ENCODE assay signal across 24 cellular contexts in the genomic region with DNA sequence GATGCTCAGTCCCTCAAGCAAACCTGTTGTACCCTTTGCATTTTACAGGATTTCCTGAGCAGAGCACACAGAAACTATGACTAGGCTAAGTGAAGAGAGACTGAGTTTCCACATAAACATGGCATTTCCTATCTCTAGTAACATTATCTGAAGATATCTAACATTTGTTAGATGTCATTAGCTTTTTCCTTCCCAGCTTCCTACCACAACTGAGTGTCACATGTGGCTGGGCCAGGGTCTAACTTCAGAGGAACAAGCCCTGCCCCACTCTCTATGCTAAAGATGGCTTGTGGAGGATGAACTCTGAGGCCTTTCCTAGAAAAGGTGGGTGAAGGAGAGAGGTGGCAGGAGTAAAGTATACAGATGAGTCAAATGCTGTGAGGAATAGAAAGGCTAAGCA. TPM values are rescaled to one million over a fixed set of nuclear protein-coding genes. Genes with fewer than 3 reads are reported as not detected.
DNase-seq lines count a peak whose midpoint lies in the region; ATAC-seq and TF ChIP-seq lines count a peak whose summit lies in the region.
"Had no signal": no experiment of that assay in that cellular context is flagged by ENCODE, and none has a peak within 500 bp of the region (broad histone marks: within the 10 kb centered on the region; RNA-seq: fewer than 3 reads in every experiment).

No MANE protein-coding gene starts in this region.

- H3K4me3 Mint-ChIP-seq in T-helper 2 cell treated with Interferon-gamma antibody and Interleukin-4, amounts not matched to agents 5 μg/mL and 100 μg/mL, for 36 hours: peak overlapping the region; percentile 64
- H3K4me3 Mint-ChIP-seq in activated naive CD8-positive, alpha-beta T cell: peak overlapping the region; percentile 18
- no peak overlapping the region for H3K4me3 Mint-ChIP-seq in chondrocyte (ENCODE audit: unreplicated experiment)
- H3K4me3 Mint-ChIP-seq: CD14-positive monocyte had no signal

- no peaks in the 10 kb centered on the region for H3K36me3 Mint-ChIP-seq in T-helper 2 cell treated with Interferon-gamma antibody and Interleukin-4, amounts not matched to agents 5 μg/mL and 100 μg/mL, for 36 hours (ENCODE audit: low read depth)
- H3K36me3 Mint-ChIP-seq in activated naive CD8-positive, alpha-beta T cell: no peaks in the 10 kb centered on the region
- H3K36me3 Mint-ChIP-seq in chondrocyte (ENCODE audit: low read depth): peaks cover 2% of the 10 kb centered on the region

- no peaks in the 10 kb centered on the region for H3K27me3 Mint-ChIP-seq in T-helper 2 cell treated with Interferon-gamma antibody and Interleukin-4, amounts not matched to agents 5 μg/mL and 100 μg/mL, for 36 hours (ENCODE audit: low read depth)
- H3K27me3 Mint-ChIP-seq in activated naive CD8-positive, alpha-beta T cell: no peaks in the 10 kb centered on the region
- H3K27me3 Mint-ChIP-seq in chondrocyte (ENCODE audit: low read depth): peaks cover 37% of the 10 kb centered on the region

- no peak for TF ChIP-seq CTCF in chondrocyte (IDR thresholded peaks at IDR 0.05)

- peaks cover 48% of the 10 kb centered on the region for H3K4me1 Mint-ChIP-seq in T-helper 2 cell treated with Interferon-gamma antibody and Interleukin-4, amounts not matched to agents 5 μg/mL and 100 μg/mL, for 36 hours (ENCODE audit: low read depth)
- peaks cover 45% of the 10 kb centered on the region for H3K4me1 Mint-ChIP-seq in activated naive CD8-positive, alpha-beta T cell (ENCODE audit: low read depth)
- H3K4me1 Mint-ChIP-seq in chondrocyte (ENCODE audit: low read depth): no peaks in the 10 kb centered on the region

- DNase-seq in activated CD4-positive, alpha-beta T cell treated with anti-CD3 and anti-CD28 coated beads for 48 hours: peak; percentile 31
- DNase-seq in activated CD4-positive, alpha-beta T cell treated with anti-CD3 and anti-CD28 coated beads, Interleukin-2, amount 50 U/mL, for 1 hour: no peak
- peak; percentile 54 for DNase-seq in T-helper 2 cell treated with Interferon-gamma antibody and Interleukin-4, amounts not matched to agents 5 μg/mL and 100 μg/mL, for 36 hours (ENCODE audit: low spot score)
- DNase-seq in stimulated activated CD8-positive, alpha-beta memory T cell treated with anti-CD3 and anti-CD28 coated beads, Interleukin-4, amount 100 ng/mL, for 24 hours (ENCODE audit: low read depth): peak; percentile 11
- DNase-seq in NCI-H1105 treated with DMSO at 0.1 percent for 48 hours (lab: John Stamatoyannopoulos, UW) (no peak), chondrocyte (ENCODE audit: low spot score) (no peak)
- DNase-seq: cerebellar nuclear complex, DMS53, foreskin melanocyte, mesenchymal stem cell, NCI-H1048, NCI-H2081 treated with DMSO at 0.1 percent for 48 hours, NCI-H526 treated with DMSO at 0.1 percent for 48 hours, psoas muscle, SHP77 treated with DMSO at 0.1 percent for 48 hours had no signal

- no peak for ATAC-seq in GM18858 (IDR thresholded peaks at IDR 0.05; ENCODE audit: unreplicated experiment)
- ATAC-seq: A549, psoas muscle had no signal

- peaks cover 8% of the 10 kb centered on the region for H3K9me3 Mint-ChIP-seq in T-helper 2 cell treated with Interferon-gamma antibody and Interleukin-4, amounts not matched to agents 5 μg/mL and 100 μg/mL, for 36 hours
- H3K9me3 Mint-ChIP-seq in activated naive CD8-positive, alpha-beta T cell (ENCODE audit: low read depth): peaks cover 3% of the 10 kb centered on the region
- H3K9me3 Mint-ChIP-seq in chondrocyte (ENCODE audit: low read depth): peaks cover 7% of the 10 kb centered on the region

- peak overlapping the region; percentile 88 for H3K27ac Mint-ChIP-seq in T-helper 2 cell treated with Interferon-gamma antibody and Interleukin-4, amounts not matched to agents 5 μg/mL and 100 μg/mL, for 36 hours
- H3K27ac Mint-ChIP-seq in activated naive CD8-positive, alpha-beta T cell: peak overlapping the region; percentile 87
- no peak overlapping the region for H3K27ac Mint-ChIP-seq in chondrocyte (ENCODE audit: unreplicated experiment)

RNA-seq across cellular contexts. Expression of a gene that starts 16.5 kb away (rescaled TPM):
- not detected in 3 replicates for total RNA-seq in chondrocyte
- total RNA-seq: ascending aorta, HT-29, kidney epithelial cell, OCI-LY7, psoas muscle, tibial nerve had no signal

Comparison
In these comparisons a context has a peak if more than half of its experiments do, and no peak if none do; other contexts are left out.
1. DNase-seq: peak in activated CD4-positive, alpha-beta T cell treated with anti-CD3 and anti-CD28 coated beads for 48 hours (single experiment), T-helper 2 cell treated with Interferon-gamma antibody and Interleukin-4, amounts not matched to agents 5 μg/mL and 100 μg/mL, for 36 hours (single experiment) and stimulated activated CD8-positive, alpha-beta memory T cell treated with anti-CD3 and anti-CD28 coated beads, Interleukin-4, amount 100 ng/mL, for 24 hours (single experiment); none in activated CD4-positive, alpha-beta T cell treated with anti-CD3 and anti-CD28 coated beads, Interleukin-2, amount 50 U/mL, for 1 hour (single experiment), NCI-H1105 treated with DMSO at 0.1 percent for 48 hours (single experiment) and chondrocyte (single experiment).